In the genomic region with DNA sequence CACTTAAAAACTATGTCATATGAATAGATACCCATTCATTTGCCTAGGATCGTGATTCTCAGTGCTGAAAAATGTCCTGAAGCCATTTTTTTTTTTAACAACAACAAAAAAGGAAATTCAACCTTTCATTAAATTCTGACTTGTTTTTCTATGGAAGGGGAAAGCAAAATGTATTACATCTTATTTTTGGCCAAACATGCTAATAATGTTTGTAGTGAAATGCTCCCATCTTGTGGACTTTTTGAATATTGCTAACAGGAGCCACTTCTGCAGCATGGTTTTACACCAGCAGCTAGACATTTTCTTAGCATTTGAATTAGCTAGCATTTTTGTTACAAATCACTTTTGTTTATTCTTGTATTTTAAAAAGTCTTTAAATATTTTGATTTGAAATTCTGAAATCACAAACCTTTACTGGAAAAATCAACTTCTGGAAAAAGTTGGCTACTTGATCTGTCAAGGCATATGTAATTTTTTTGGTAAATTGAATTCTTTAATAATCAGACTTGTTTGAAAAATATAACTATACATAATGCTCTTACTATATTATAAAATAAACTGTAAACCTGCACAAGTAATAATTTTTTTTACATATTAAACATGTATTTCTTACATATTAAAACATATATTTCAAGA, we compare ENCODE assay signal across 1 cellular context.
TF ChIP-seq lines count a peak whose summit lies in the region.

No MANE protein-coding gene starts in this region.

TF ChIP-seq in endothelial cell of umbilical vein, 7 proteins besides CTCF, POLR2A, EP300 and RAD21 (continued from another document):
- TF ChIP-seq, protein P1, sequence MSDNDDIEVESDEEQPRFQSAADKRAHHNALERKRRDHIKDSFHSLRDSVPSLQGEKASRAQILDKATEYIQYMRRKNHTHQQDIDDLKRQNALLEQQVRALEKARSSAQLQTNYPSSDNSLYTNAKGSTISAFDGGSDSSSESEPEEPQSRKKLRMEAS (IDR thresholded peaks at IDR 0.05; ENCODE audit: insufficient read depth, insufficient read length) = no peak
